8 cellular contexts compared by ENCODE assay signal in the genomic region with DNA sequence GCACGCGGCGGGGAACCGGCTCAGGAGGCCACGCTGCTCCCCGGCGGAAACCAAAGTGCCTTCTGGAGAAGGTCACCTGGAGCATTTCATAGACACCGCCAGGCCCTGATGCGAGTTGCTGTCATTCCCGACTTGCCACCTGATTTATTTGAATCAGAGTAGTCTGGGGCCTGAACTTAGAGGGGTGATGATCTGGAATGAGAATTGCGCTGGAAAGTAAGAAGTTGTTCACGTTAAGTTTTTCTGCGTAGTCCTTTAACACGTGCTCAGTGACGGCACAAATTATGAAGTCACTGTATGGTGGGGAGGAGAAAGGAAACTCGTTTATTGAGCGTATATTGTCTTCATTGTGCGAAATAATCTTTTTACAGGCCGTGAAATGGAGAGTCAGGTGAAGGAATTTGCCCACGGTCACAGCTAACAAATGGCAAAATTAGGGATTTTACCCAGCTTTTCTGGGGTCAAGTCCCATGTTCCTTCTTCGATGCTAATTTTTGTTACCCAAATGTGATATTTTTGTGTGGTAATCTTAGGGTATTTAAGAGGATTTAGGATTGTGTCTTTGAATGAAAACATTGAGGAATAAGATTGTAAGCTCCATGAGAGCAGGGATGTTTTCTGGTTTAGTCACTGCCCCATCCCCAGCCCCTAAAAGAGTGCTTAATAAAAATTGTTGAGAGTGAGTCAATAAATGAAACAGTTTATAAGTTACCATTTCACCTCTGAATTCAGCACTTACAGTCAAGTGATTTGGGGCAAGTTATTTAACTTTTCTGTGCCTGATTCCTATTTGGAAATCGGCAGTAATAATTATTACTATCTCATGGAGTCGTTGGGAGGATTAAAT. TPM values are rescaled to one million over a fixed set of nuclear protein-coding genes. Genes with fewer than 3 reads are reported as not detected.
A peak's percentile ranks its signal among the peaks of the same experiment; 100 is the strongest.
DNase-seq lines count a peak whose midpoint lies in the region; ATAC-seq lines count a peak whose summit lies in the region.

No MANE protein-coding gene starts in this region.

- peak; percentile 25 for ATAC-seq in activated T-helper 17 cell treated with anti-CD3 and anti-CD28 coated beads, Interleukin-2, amount 50 U/mL, for 72 hours (replicated peaks)
- no peak for ATAC-seq in GM18520 (IDR thresholded peaks at IDR 0.05; ENCODE audit: unreplicated experiment)
- ATAC-seq in GM19324 (IDR thresholded peaks at IDR 0.05; ENCODE audit: low FRiP score, unreplicated experiment) = no peak

- peaks cover 30% of the 10 kb centered on the region for H3K4me1 Mint-ChIP-seq in activated T-helper 17 cell treated with anti-CD3 and anti-CD28 coated beads, Interleukin-2, amount 50 U/mL, for 72 hours

- H2BK5ac ChIP-seq in trophoblast cell (ENCODE audit: low read depth, low read length, poor library complexity) = peak overlapping the region; percentile 73

- H3K4me3 Mint-ChIP-seq in activated T-helper 17 cell treated with anti-CD3 and anti-CD28 coated beads, Interleukin-2, amount 50 U/mL, for 72 hours = peak overlapping the region; percentile 94

- H3K23ac ChIP-seq in trophoblast cell (ENCODE audit: low read length) = no peak overlapping the region

- H3K4me2 ChIP-seq in trophoblast cell (ENCODE audit: low read length) = peak overlapping the region; percentile 70

- H3K36me3 Mint-ChIP-seq in activated T-helper 17 cell treated with anti-CD3 and anti-CD28 coated beads, Interleukin-2, amount 50 U/mL, for 72 hours (ENCODE audit: low read depth) = peaks cover 53% of the 10 kb centered on the region

- H3K9ac ChIP-seq in trophoblast cell (ENCODE audit: low read length) = peak overlapping the region; percentile 84

- H2BK12ac ChIP-seq in trophoblast cell (ENCODE audit: low read length) = no peak overlapping the region

- H2AK5ac ChIP-seq in trophoblast cell (ENCODE audit: low read length) = peak overlapping the region; percentile 31

- peak overlapping the region; percentile 63 for H2AFZ ChIP-seq in trophoblast cell (ENCODE audit: insufficient read depth, low read length, poor library complexity)

- H3K4ac ChIP-seq in trophoblast cell (ENCODE audit: low read depth, low read length) = peak overlapping the region; percentile 9

- WGBS in trophoblast cell (ENCODE audit: extremely low coverage, insufficient coverage, insufficient read length) = 100% methylated on average over 1 of the region's 23 CpGs

- H3K4me1 ChIP-seq in trophoblast cell (ENCODE audit: control insufficient read depth in 1 of 2, insufficient read depth in 2 of 2, low read length in 2 of 2) = peaks cover 0 to 4% of the 10 kb centered on the region in 2 experiments

- H3K9me3 Mint-ChIP-seq in activated T-helper 17 cell treated with anti-CD3 and anti-CD28 coated beads, Interleukin-2, amount 50 U/mL, for 72 hours = no peaks in the 10 kb centered on the region

- no peaks in the 10 kb centered on the region for H3K9me3 ChIP-seq in trophoblast cell (ENCODE audit: insufficient read depth, low read depth, low read length)

- peak overlapping the region; percentile 96 for H3K27ac ChIP-seq in trophoblast cell (ENCODE audit: low read depth, low read length)

- H3K27me3 ChIP-seq in trophoblast cell (ENCODE audit: insufficient read depth, low read length) = no peaks in the 10 kb centered on the region

- H4K12ac ChIP-seq in trophoblast cell (ENCODE audit: low read depth, low read length) = peak overlapping the region; percentile 72

- H3K27me3 Mint-ChIP-seq in activated T-helper 17 cell treated with anti-CD3 and anti-CD28 coated beads, Interleukin-2, amount 50 U/mL, for 72 hours = no peaks in the 10 kb centered on the region

- peaks cover 13% of the 10 kb centered on the region for H3K79me2 ChIP-seq in trophoblast cell (ENCODE audit: control insufficient read depth, insufficient read depth, low read length, poor library complexity)

- H4K91ac ChIP-seq in trophoblast cell (ENCODE audit: low read depth, low read length) = peak overlapping the region; percentile 72

- peak overlapping the region; percentile 100 for H3K27ac Mint-ChIP-seq in activated T-helper 17 cell treated with anti-CD3 and anti-CD28 coated beads, Interleukin-2, amount 50 U/mL, for 72 hours

- H3K4me3 ChIP-seq in trophoblast cell (ENCODE audit: low read depth, low read length) = peak overlapping the region; percentile 89

- H3K36me3 ChIP-seq in trophoblast cell (ENCODE audit: control insufficient read depth in 1 of 2, insufficient read depth in 2 of 2, low read length in 2 of 2) = no peaks in the 10 kb centered on the region

- peak overlapping the region; percentile 39 for H4K8ac ChIP-seq in trophoblast cell (ENCODE audit: low read depth, low read length)

- peaks cover 14% of the 10 kb centered on the region for H3K79me1 ChIP-seq in trophoblast cell (ENCODE audit: low read length)

- H2BK120ac ChIP-seq in trophoblast cell (ENCODE audit: insufficient read depth, low read length, poor library complexity) = peak overlapping the region; percentile 67

- peak in 3 of 4 experiments; percentile 15 to 45 (median 42) for DNase-seq in activated CD4-positive, CD25-positive, alpha-beta regulatory T cell (lab: John Stamatoyannopoulos, UW)
- DNase-seq in activated CD4-positive, CD25-positive, alpha-beta regulatory T cell treated with anti-CD3 and anti-CD28 coated beads, Interleukin-2, amount 50 U/mL, for 72 hours = no peak
- peak; percentile 78 for DNase-seq in KG1 (lab: John Stamatoyannopoulos, UW)
- DNase-seq in glomerular endothelial cell (ENCODE audit: extremely low read depth, low read depth, low spot score) = peak; percentile 25
- peak; percentile 41 to 51 for DNase-seq in trophoblast cell

- peak overlapping the region; percentile 27 for H3K14ac ChIP-seq in trophoblast cell (ENCODE audit: low read length)

- H3K18ac ChIP-seq in trophoblast cell (ENCODE audit: low read length) = peak overlapping the region; percentile 34

RNA-seq across cellular contexts. Expression of gene NBL1, which starts 46.4 kb away (rescaled TPM):
- total RNA-seq in activated T-helper 17 cell treated with anti-CD3 and anti-CD28 coated beads, Interleukin-2, amount 50 U/mL, for 72 hours = 10 to 100 TPM; 15.0 to 16.0 TPM
- 66.4 and 72.9 TPM in 2 replicates for total RNA-seq in glomerular endothelial cell
- 12.5 and 12.6 TPM in 2 replicates for polyA plus RNA-seq in trophoblast cell (2013)
